Comparison of ENCODE assay signal across 10 cellular contexts in the genomic region with DNA sequence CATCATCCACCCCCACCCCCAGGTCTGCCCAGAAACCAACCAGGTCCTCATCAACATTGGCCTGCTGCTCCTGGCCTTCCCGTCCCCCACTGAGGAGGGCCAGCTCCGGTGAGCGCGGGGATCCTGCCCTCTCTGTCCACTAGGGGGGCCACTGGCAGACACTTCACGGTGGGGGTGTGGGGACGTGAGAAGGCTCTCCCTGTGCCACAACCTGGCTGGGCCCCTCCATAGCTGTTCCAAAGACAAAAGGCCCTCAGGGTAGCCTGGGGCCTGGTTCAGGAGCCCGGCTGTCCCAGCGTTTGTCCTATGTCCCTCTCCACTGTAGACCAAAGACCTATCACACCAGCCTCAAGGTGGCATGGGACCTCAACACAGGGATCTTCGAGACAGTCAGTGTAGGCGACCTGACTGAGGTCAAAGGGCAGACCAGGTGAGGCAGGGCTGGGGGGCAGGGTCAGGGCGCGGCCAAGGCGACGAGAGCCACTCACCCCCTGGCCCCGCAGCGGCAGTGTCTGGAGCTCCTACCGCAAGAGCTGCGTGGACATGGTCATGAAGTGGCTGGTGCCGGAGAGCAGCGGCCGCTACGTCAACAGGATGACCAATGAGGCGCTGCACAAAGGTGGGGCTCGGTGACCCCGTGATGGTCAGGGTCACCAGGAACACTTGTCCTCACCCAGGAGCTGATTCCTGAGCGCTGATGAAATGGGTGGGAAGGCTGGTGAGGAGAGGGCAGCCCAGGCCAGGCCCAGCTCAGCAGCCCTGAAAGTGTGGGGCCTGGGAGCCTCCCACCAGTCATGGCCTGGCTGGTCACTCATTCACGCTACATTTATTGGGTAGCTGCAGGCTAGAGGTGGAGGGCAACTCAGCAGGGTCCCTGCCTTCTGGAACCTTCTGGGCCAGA. TPM values are rescaled to one million over a fixed set of nuclear protein-coding genes. Genes with fewer than 3 reads are reported as not detected.
DNase-seq lines count a peak whose midpoint lies in the region; ATAC-seq and TF ChIP-seq lines count a peak whose summit lies in the region.
"Had no signal": no experiment of that assay in that cellular context is flagged by ENCODE, and none has a peak within 500 bp of the region (broad histone marks: within the 10 kb centered on the region; RNA-seq: fewer than 3 reads in every experiment).

No MANE protein-coding gene starts in this region.

- no peak overlapping the region for H3K4me3 Mint-ChIP-seq in activated CD4-positive, alpha-beta T cell treated with anti-CD3 and anti-CD28 coated beads for 36 hours
- H3K4me3 Mint-ChIP-seq in endothelial cell (ENCODE audit: unreplicated experiment), result no peak overlapping the region
- no peak overlapping the region for H3K4me3 Mint-ChIP-seq in CD4-positive, alpha-beta memory T cell
- H3K4me3 Mint-ChIP-seq: activated naive CD8-positive, alpha-beta T cell had no signal

- no peaks in the 10 kb centered on the region for H3K4me1 ChIP-seq in Panc1 (ENCODE audit: control insufficient read depth, insufficient read depth, low read length)
- no peaks in the 10 kb centered on the region for H3K4me1 ChIP-seq in CD4-positive, alpha-beta memory T cell (ENCODE audit: insufficient read depth, low read length)
- H3K4me1 ChIP-seq: BLaER1 treated with 17β-estradiol and CSF1 and Interleukin-3, amounts not matched to agents 10 nM and 100 nM had no signal

- no peaks in the 10 kb centered on the region for H3K27me3 Mint-ChIP-seq in activated CD4-positive, alpha-beta T cell treated with anti-CD3 and anti-CD28 coated beads for 36 hours
- peaks cover 19% of the 10 kb centered on the region for H3K27me3 Mint-ChIP-seq in endothelial cell (ENCODE audit: unreplicated experiment)
- H3K27me3 Mint-ChIP-seq in CD4-positive, alpha-beta memory T cell, result no peaks in the 10 kb centered on the region
- H3K27me3 Mint-ChIP-seq: activated naive CD8-positive, alpha-beta T cell had no signal

- TF ChIP-seq CTCF in Panc1 (IDR thresholded peaks at IDR 0.05) (peak; percentile 29; the same call in 1 of the 2 replicates), endothelial cell (IDR thresholded peaks at IDR 0.05; ENCODE audit: unreplicated experiment) (no peak)

- POLR2A ChIA-PET in activated CD4-positive, alpha-beta T cell treated with anti-CD3 and anti-CD28 coated beads for 36 hours (lab: Charles Lee), result no interaction called here
- POLR2A ChIA-PET in Panc1 (lab: Charles Lee), result no interaction called here
- POLR2A ChIA-PET in CD4-positive, alpha-beta memory T cell (lab: Charles Lee; ENCODE audit: partially characterized antibody), result interaction anchor here (0.9 to 2.3 kb wide), 4 partner anchors 26 to 72 kb away, joined by 3 to 11 read pairs (median 8); a partner anchor contains a TSS

- BruUV-seq in Panc1 (replicated peaks; lab: Mats Ljungman, UMichigan), result no TSS peak

- H3K36me3 Mint-ChIP-seq in activated CD4-positive, alpha-beta T cell treated with anti-CD3 and anti-CD28 coated beads for 36 hours (ENCODE audit: low read depth), result peaks cover 31% of the 10 kb centered on the region
- H3K36me3 Mint-ChIP-seq in endothelial cell (ENCODE audit: low read depth, unreplicated experiment), result peaks cover 22% of the 10 kb centered on the region
- H3K36me3 Mint-ChIP-seq in CD4-positive, alpha-beta memory T cell, result peaks cover 18 to 60% of the 10 kb centered on the region in 2 donors
- H3K36me3 Mint-ChIP-seq: activated naive CD8-positive, alpha-beta T cell had no signal

- intact Hi-C loops in activated CD4-positive, alpha-beta T cell treated with anti-CD3 and anti-CD28 coated beads for 36 hours (cut with DNase I, micrococcal nuclease), result no loop called here
- intact Hi-C loops in Panc1 (cut with micrococcal nuclease; ENCODE audit: unreplicated experiment), result no loop called here
- intact Hi-C loops in sciatic nerve (cut with DNase I), result no loop called here
- intact Hi-C loops in CD4-positive, alpha-beta memory T cell (cut with micrococcal nuclease), result loop anchor here (10.0 kb wide), 1 partner anchor 115 kb away; a partner anchor contains a TSS

- H3K27me3 ChIP-seq in Panc1 (ENCODE audit: control insufficient read depth, insufficient read depth, low read length), result no peaks in the 10 kb centered on the region
- H3K27me3 ChIP-seq in CD4-positive, alpha-beta memory T cell (ENCODE audit: insufficient read depth, low read length), result no peaks in the 10 kb centered on the region
- H3K27me3 ChIP-seq: BLaER1 treated with 17β-estradiol and CSF1 and Interleukin-3, amounts not matched to agents 10 nM and 100 nM had no signal

- in situ Hi-C loops in Panc1 (cut with HindIII; ENCODE audit: low pct_unique_long_range_greater_than_20kb, low sequenced_read_pairs), result no loop called here

- no peak overlapping the region for H3K4me3 ChIP-seq in Panc1 (ENCODE audit: low read depth in 2 of 2, low read length in 2 of 2)
- no peak overlapping the region for H3K4me3 ChIP-seq in CD4-positive, alpha-beta memory T cell (ENCODE audit: low read length in 2 of 2)
- H3K4me3 ChIP-seq: BLaER1 treated with 17β-estradiol and CSF1 and Interleukin-3, amounts not matched to agents 10 nM and 100 nM had no signal

- H3K36me3 ChIP-seq in Panc1 (ENCODE audit: control insufficient read depth, insufficient read depth, low read length), result no peaks in the 10 kb centered on the region
- peaks cover 45% of the 10 kb centered on the region for H3K36me3 ChIP-seq in CD4-positive, alpha-beta memory T cell (ENCODE audit: insufficient read depth, low read length)

- H3K4me1 Mint-ChIP-seq in activated CD4-positive, alpha-beta T cell treated with anti-CD3 and anti-CD28 coated beads for 36 hours, result no peaks in the 10 kb centered on the region
- peaks cover 4% of the 10 kb centered on the region for H3K4me1 Mint-ChIP-seq in endothelial cell (ENCODE audit: unreplicated experiment)
- peaks cover 0 to 3% (median 0%) of the 10 kb centered on the region in 4 donors for H3K4me1 Mint-ChIP-seq in CD4-positive, alpha-beta memory T cell

- no peaks in the 10 kb centered on the region for H3K9me3 Mint-ChIP-seq in activated CD4-positive, alpha-beta T cell treated with anti-CD3 and anti-CD28 coated beads for 36 hours (ENCODE audit: low read depth)
- no peaks in the 10 kb centered on the region for H3K9me3 Mint-ChIP-seq in endothelial cell (ENCODE audit: unreplicated experiment)
- no peaks in the 10 kb centered on the region for H3K9me3 Mint-ChIP-seq in CD4-positive, alpha-beta memory T cell

- H3K9me3 ChIP-seq in Panc1 (ENCODE audit: control insufficient read depth, insufficient read depth, low read depth, low read length), result no peaks in the 10 kb centered on the region
- H3K9me3 ChIP-seq in CD4-positive, alpha-beta memory T cell (ENCODE audit: control insufficient read depth in 1 of 2, low read length in 2 of 2), result no peaks in the 10 kb centered on the region
- H3K9me3 ChIP-seq: BLaER1 treated with 17β-estradiol and CSF1 and Interleukin-3, amounts not matched to agents 10 nM and 100 nM had no signal

- CTCF ChIA-PET in activated CD4-positive, alpha-beta T cell treated with anti-CD3 and anti-CD28 coated beads for 36 hours (lab: Charles Lee), result interaction anchor here (0.7 to 0.9 kb wide), 2 partner anchors 33 to 113 kb away, joined by 3 to 4 read pairs; a partner anchor contains a TSS
- CTCF ChIA-PET in Panc1 (lab: Charles Lee), result no interaction called here
- CTCF ChIA-PET in CD4-positive, alpha-beta memory T cell (lab: Charles Lee; ENCODE audit: partially characterized antibody), result interaction anchor here (0.6 to 1.2 kb wide), 4 partner anchors 43 to 76 kb away, joined by 3 to 5 read pairs (median 4); no protein-coding TSS in a partner anchor

- DNase-seq in activated CD4-positive, alpha-beta T cell treated with anti-CD3 and anti-CD28 coated beads for 36 hours, result peak; percentile 42
- DNase-seq in activated CD4-positive, alpha-beta T cell treated with anti-CD3 and anti-CD28 coated beads, Interleukin-2, amount 50 U/mL, for 4 hours, result no peak
- DNase-seq in Panc1 (ENCODE audit: low read depth, low spot score), result no peak
- peak; percentile 55 for DNase-seq in endothelial cell (ENCODE audit: low spot score)
- DNase-seq in sciatic nerve (ENCODE audit: low spot score), result no peak
- no peak for DNase-seq in hepatic stellate cell (ENCODE audit: low spot score)
- DNase-seq in NOMO-1 (lab: John Stamatoyannopoulos, UW; ENCODE audit: unreplicated experiment in 2 of 2), result no peak
- no peak for DNase-seq in CD4-positive, alpha-beta memory T cell

- H3K27ac Mint-ChIP-seq in activated CD4-positive, alpha-beta T cell treated with anti-CD3 and anti-CD28 coated beads for 36 hours, result no peak overlapping the region
- H3K27ac Mint-ChIP-seq in endothelial cell (ENCODE audit: unreplicated experiment), result peak overlapping the region; percentile 42
- H3K27ac Mint-ChIP-seq in CD4-positive, alpha-beta memory T cell, result peak overlapping the region in 1 of 7 donors; percentile 68
- H3K27ac Mint-ChIP-seq: activated naive CD8-positive, alpha-beta T cell had no signal

- ATAC-seq in activated CD4-positive, alpha-beta T cell treated with anti-CD3 and anti-CD28 coated beads for 36 hours, result peak; percentile 37
- peak; percentile 52 for ATAC-seq in Panc1
- ATAC-seq in sciatic nerve, result peak; percentile 11

- no peak overlapping the region for H3K27ac ChIP-seq in Panc1 (ENCODE audit: low read length)
- H3K27ac ChIP-seq in CD4-positive, alpha-beta memory T cell (ENCODE audit: low read depth, low read length), result no peak overlapping the region
- H3K27ac ChIP-seq: BLaER1 treated with 17β-estradiol and CSF1 and Interleukin-3, amounts not matched to agents 10 nM and 100 nM had no signal

RNA-seq across cellular contexts. Expression of a gene that starts 7.9 kb away (rescaled TPM):
- total RNA-seq in activated CD4-positive, alpha-beta T cell treated with anti-CD3 and anti-CD28 coated beads for 36 hours, result 10 to 100 TPM; 55.8 to 61.6 TPM
- total RNA-seq in Panc1 (2021; ENCODE audit: unreplicated experiment), result 38.8 TPM
- polyA plus RNA-seq in Panc1 (2012; ENCODE audit: insufficient read length), result 36.7 TPM
- total RNA-seq in endothelial cell (ENCODE audit: unreplicated experiment), result 53.0 TPM
- total RNA-seq in sciatic nerve, result 24.7 TPM
- total RNA-seq in CD4-positive, alpha-beta memory T cell, result 10 to 100 TPM; 92.9 to 96.7 TPM
- 1 to 10 TPM; 4.9 to 7.2 TPM for polyA plus RNA-seq in CD4-positive, alpha-beta memory T cell

RNA-seq across cellular contexts. Expression of a gene that starts 22.0 kb away (rescaled TPM):
- total RNA-seq in activated CD4-positive, alpha-beta T cell treated with anti-CD3 and anti-CD28 coated beads for 36 hours, result under 1 TPM; 0.25 to 0.46 TPM
- 1.4 TPM for total RNA-seq in Panc1 (2021; ENCODE audit: unreplicated experiment)
- polyA plus RNA-seq in Panc1 (2012; ENCODE audit: insufficient read length), result 1.3 TPM
- total RNA-seq in endothelial cell (ENCODE audit: unreplicated experiment), result not detected
- total RNA-seq in sciatic nerve, result 17.8 TPM
- not detected for total RNA-seq in CD4-positive, alpha-beta memory T cell
- not detected for polyA plus RNA-seq in CD4-positive, alpha-beta memory T cell

RNA-seq across cellular contexts. Expression of a gene that starts 45.9 kb away (rescaled TPM):
- total RNA-seq in activated CD4-positive, alpha-beta T cell treated with anti-CD3 and anti-CD28 coated beads for 36 hours, result 10 to 100 TPM; 14.2 to 15.3 TPM
- total RNA-seq in Panc1 (2021; ENCODE audit: unreplicated experiment) (15.2 TPM), endothelial cell (ENCODE audit: unreplicated experiment) (16.2 TPM), sciatic nerve (16.1 TPM)
- 31.2 TPM for polyA plus RNA-seq in Panc1 (2012; ENCODE audit: insufficient read length)
- total RNA-seq in CD4-positive, alpha-beta memory T cell, result 10 to 100 TPM; 17.4 to 17.8 TPM
- 1 to 10 TPM in 1 of 2 donors, not detected in 1; 2.5 TPM for polyA plus RNA-seq in CD4-positive, alpha-beta memory T cell

RNA-seq across cellular contexts. Expression of a gene that starts 54.2 kb away (rescaled TPM):
- 10 to 100 TPM; 30.2 to 34.3 TPM for total RNA-seq in activated CD4-positive, alpha-beta T cell treated with anti-CD3 and anti-CD28 coated beads for 36 hours
- total RNA-seq in Panc1 (2021; ENCODE audit: unreplicated experiment) (28.0 TPM), endothelial cell (ENCODE audit: unreplicated experiment) (17.1 TPM), sciatic nerve (45.3 TPM)
- polyA plus RNA-seq in Panc1 (2012; ENCODE audit: insufficient read length), result 30.8 TPM
- total RNA-seq in CD4-positive, alpha-beta memory T cell, result 10 to 100 TPM; 32.9 to 37.1 TPM
- polyA plus RNA-seq in CD4-positive, alpha-beta memory T cell, result 10 to 100 TPM in 1 of 2 donors, 1 to 10 TPM in 1; 3.8 to 13.9 TPM

RNA-seq across cellular contexts. Expression of a gene that starts 54.3 kb away (rescaled TPM):
- 1 to 10 TPM; 5.3 to 5.5 TPM for total RNA-seq in activated CD4-positive, alpha-beta T cell treated with anti-CD3 and anti-CD28 coated beads for 36 hours
- total RNA-seq in Panc1 (2021; ENCODE audit: unreplicated experiment) (6.5 TPM), endothelial cell (ENCODE audit: unreplicated experiment) (3.4 TPM), sciatic nerve (3.4 TPM)
- polyA plus RNA-seq in Panc1 (2012; ENCODE audit: insufficient read length), result 10.9 TPM
- total RNA-seq in CD4-positive, alpha-beta memory T cell, result 1 to 10 TPM; 3.1 to 3.8 TPM
- under 1 TPM; 0.35 to 0.41 TPM for polyA plus RNA-seq in CD4-positive, alpha-beta memory T cell

Comparison
In these comparisons a context has a peak if more than half of its experiments do, and no peak if none do; other contexts are left out.
1. DNase-seq: peak in activated CD4-positive, alpha-beta T cell treated with anti-CD3 and anti-CD28 coated beads for 36 hours (single experiment) and endothelial cell (single experiment); none in activated CD4-positive, alpha-beta T cell treated with anti-CD3 and anti-CD28 coated beads, Interleukin-2, amount 50 U/mL, for 4 hours (0 of 2), Panc1 (single experiment), sciatic nerve (single experiment), hepatic stellate cell (single experiment), NOMO-1 (0 of 2) and CD4-positive, alpha-beta memory T cell (0 of 5).
2. Peak in every context shown above with its lines, with median percentiles within 50 percentile points of each other: ATAC-seq.